In genomic region chr22:19823638-19824196, GRCh38 we compare ENCODE assay signal across 1 cellular context.
TF ChIP-seq lines count a peak whose summit lies in the region.

No MANE protein-coding gene starts in this region.

TF ChIP-seq in HepG2, 621 proteins besides CTCF, POLR2A, EP300 and RAD21 (continued from another document and continues in another):
- TF ChIP-seq SOX13 (IDR thresholded peaks at IDR 0.05) (no peak), SOX13 (CRISPR knock-in tag; conservative IDR thresholded peaks at IDR 0.05 in 1 of 2, IDR thresholded peaks at IDR 0.05 in 1 of 2) (peak in 1 of 2 experiments; percentile 3; a peak in 1 of 4 replicates), FOSL1 (CRISPR knock-in tag; IDR thresholded peaks at IDR 0.05; ENCODE audit: borderline replicate concordance) (no peak), ZBTB33 (CRISPR knock-in tag; IDR thresholded peaks at IDR 0.05) (peak; percentile 29), ZNF253 (CRISPR knock-in tag; IDR thresholded peaks at IDR 0.05; ENCODE audit: borderline replicate concordance) (0 out of 2 replicates have a peak, but pooled peaks have one; percentile 21), ARNTL (CRISPR knock-in tag; IDR thresholded peaks at IDR 0.05) (no peak), CENPX (CRISPR knock-in tag; IDR thresholded peaks at IDR 0.05) (no peak), GLI4 (CRISPR knock-in tag; IDR thresholded peaks at IDR 0.05; ENCODE audit: borderline replicate concordance) (no peak), ARID4A (CRISPR knock-in tag; IDR thresholded peaks at IDR 0.05; ENCODE audit: borderline replicate concordance) (0 out of 2 replicates have a peak, but pooled peaks have one; percentile 44), MNT (IDR thresholded peaks at IDR 0.05) (peak; percentile 92), DZIP1 (CRISPR knock-in tag; IDR thresholded peaks at IDR 0.05) (peak; percentile 37; the same call in 1 of the 2 replicates), ZNF207 (IDR thresholded peaks at IDR 0.05; ENCODE audit: borderline replicate concordance) (no peak), ZHX1 (CRISPR knock-in tag; IDR thresholded peaks at IDR 0.05; ENCODE audit: low read depth) (0 out of 2 replicates have a peak, but pooled peaks have one; percentile 28), RARA (CRISPR knock-in tag; IDR thresholded peaks at IDR 0.05) (no peak), NFYB (CRISPR knock-in tag; IDR thresholded peaks at IDR 0.05) (no peak), ZNF687 (CRISPR knock-in tag; IDR thresholded peaks at IDR 0.05) (peak; percentile 77), AHDC1 (CRISPR knock-in tag; IDR thresholded peaks at IDR 0.05; ENCODE audit: borderline replicate concordance) (no peak), HNRNPL (IDR thresholded peaks at IDR 0.05; ENCODE audit: low read depth, low read length) (peak; percentile 77; the same call in 1 of the 2 replicates), GABPB1 (CRISPR knock-in tag; IDR thresholded peaks at IDR 0.05) (0 out of 2 replicates have a peak, but pooled peaks have one; percentile 1), SNAPC2 (CRISPR knock-in tag; IDR thresholded peaks at IDR 0.05) (0 out of 2 replicates have a peak, but pooled peaks have one; percentile 3), HMG20A (CRISPR knock-in tag; IDR thresholded peaks at IDR 0.05; ENCODE audit: borderline replicate concordance) (no peak), WIZ (CRISPR knock-in tag; IDR thresholded peaks at IDR 0.05) (no peak), ZNF17 (CRISPR knock-in tag; IDR thresholded peaks at IDR 0.05) (no peak)
